22 cellular contexts compared by ENCODE assay signal in genomic region chr19:11856568-11857264, GRCh38. TPM values are rescaled to one million over a fixed set of nuclear protein-coding genes. Genes with fewer than 3 reads are reported as not detected.
DNase-seq lines count a peak whose midpoint lies in the region; ATAC-seq and TF ChIP-seq lines count a peak whose summit lies in the region.
"Had no signal": no experiment of that assay in that cellular context is flagged by ENCODE, and none has a peak within 500 bp of the region (broad histone marks: within the 10 kb centered on the region; RNA-seq: fewer than 3 reads in every experiment).

No MANE protein-coding gene starts in this region.

- no peaks in the 10 kb centered on the region for H3K27me3 Mint-ChIP-seq in Caco-2 (ENCODE audit: insufficient read depth, unreplicated experiment)
- H3K27me3 Mint-ChIP-seq: CD4-positive, CD25-positive, alpha-beta regulatory T cell had no signal

- no peak overlapping the region for H3K4me3 Mint-ChIP-seq in Caco-2 (ENCODE audit: unreplicated experiment)
- H3K4me3 Mint-ChIP-seq: CD4-positive, CD25-positive, alpha-beta regulatory T cell; GM23338 had no signal

- no peak for TF ChIP-seq POLR2A in transverse colon (IDR thresholded peaks at IDR 0.05)
- TF ChIP-seq POLR2A in GM18505 (IDR thresholded peaks at IDR 0.05; ENCODE audit: borderline replicate concordance, extremely low read depth, insufficient read depth, insufficient read length): no peak

- in situ Hi-C loops in transverse colon (cut with MboI; ENCODE audit: low pct_ligation_motif_present in 1 of 4, low pct_unique_long_range_greater_than_20kb in 1 of 4, low sequenced_read_pairs in 3 of 4): no loop called here

- no peak overlapping the region for H3K4me3 ChIP-seq in Caco-2 (ENCODE audit: low read depth, low read length)
- no peak overlapping the region for H3K4me3 ChIP-seq in mucosa of descending colon
- no peak overlapping the region for H3K4me3 ChIP-seq in transverse colon
- H3K4me3 ChIP-seq: A549, GM23338, HAP-1, SJSA1 had no signal

- POLR2A ChIA-PET in Caco-2 (lab: Charles Lee): interaction anchor here (0.5 kb wide), 1 partner anchor 433 kb away, joined by 13 read pairs; no protein-coding TSS in a partner anchor

- H3K4me1 Mint-ChIP-seq in Caco-2 (ENCODE audit: low read depth, unreplicated experiment): peaks cover 14% of the 10 kb centered on the region
- H3K4me1 Mint-ChIP-seq: GM23338 had no signal

- H3K4me1 ChIP-seq in Caco-2 (no peaks in the 10 kb centered on the region), mucosa of descending colon (ENCODE audit: low read depth) (peaks cover 13% of the 10 kb centered on the region), transverse colon (peaks cover 0 to 10% (median 4%) of the 10 kb centered on the region in 4 donors)
- H3K4me1 ChIP-seq: A549, HAP-1, SJSA1 had no signal

- H3K9me3 ChIP-seq in Caco-2 (no peaks in the 10 kb centered on the region), mucosa of descending colon (peaks cover 17% of the 10 kb centered on the region), transverse colon (peaks cover 0 to 7% of the 10 kb centered on the region in 2 donors)
- H3K9me3 ChIP-seq: A549, BE2C had no signal

- WGBS in transverse colon (ENCODE audit: low coverage in 1 of 2), 2 donors: 62 to 63% methylated on average over 7 to 12 of the region's 12 CpGs

- H3K27me3 ChIP-seq in Caco-2 (replicated peaks; ENCODE audit: control insufficient read depth, insufficient read depth, low read length): no peaks in the 10 kb centered on the region
- no peaks in the 10 kb centered on the region for H3K27me3 ChIP-seq in transverse colon
- H3K27me3 ChIP-seq: BE2C, Peyer's patch, SJSA1 had no signal

- DNase-seq in Caco-2 (peak; percentile 36 to 45), mucosa of descending colon (peak in 2 of 3 donors; percentile 34 to 41), transverse colon (peak; percentile 33), NCI-H1417 treated with DMSO at 0.1 percent for 48 hours (lab: John Stamatoyannopoulos, UW) (no peak), COLO668 (lab: John Stamatoyannopoulos, UW; ENCODE audit: unreplicated experiment) (no peak)
- DNase-seq: BE2C; CD4-positive, CD25-positive, alpha-beta regulatory T cell; KG1; NCI-H1092 treated with DMSO at 0.1 percent for 48 hours; NCI-H146; NCI-H2029; NCI-H2171; NCI-H345; NCI-H524 had no signal

- TF ChIP-seq CTCF in Caco-2 (IDR thresholded peaks at IDR 0.05; ENCODE audit: insufficient read depth in 1 of 2, low read depth in 1 of 2, low read length in 1 of 2, severe bottlenecking in 1 of 2, unreplicated experiment in 1 of 2): no peak
- no peak for TF ChIP-seq CTCF in mucosa of descending colon (IDR thresholded peaks at IDR 0.05)
- no peak for TF ChIP-seq CTCF in transverse colon (IDR thresholded peaks at IDR 0.05)

- BruUV-seq in Caco-2 (replicated peaks; lab: Mats Ljungman, UMichigan): no TSS peak

- H3K9me3 Mint-ChIP-seq in Caco-2 (ENCODE audit: unreplicated experiment): peaks cover 40% of the 10 kb centered on the region

- intact Hi-C loops in Caco-2 (cut with micrococcal nuclease; ENCODE audit: unreplicated experiment) (no loop called here), mucosa of descending colon (cut with DNase I, micrococcal nuclease) (no loop called here), transverse colon (cut with DNase I; ENCODE audit: low total_unique reads) (no loop called here)

- H3K36me3 ChIP-seq in Caco-2 (ENCODE audit: control insufficient read depth, insufficient read depth, low read length): no peaks in the 10 kb centered on the region
- no peaks in the 10 kb centered on the region for H3K36me3 ChIP-seq in mucosa of descending colon (ENCODE audit: low read depth)
- H3K36me3 ChIP-seq in transverse colon: no peaks in the 10 kb centered on the region
- H3K36me3 ChIP-seq: BE2C, HAP-1, SJSA1 had no signal

- ATAC-seq in esophagus mucosa (peak; percentile 63), mucosa of descending colon (peak; percentile 97), HG02763 (IDR thresholded peaks at IDR 0.05; ENCODE audit: unreplicated experiment) (no peak), GM18505 (IDR thresholded peaks at IDR 0.05; ENCODE audit: unreplicated experiment) (no peak)
- ATAC-seq: A549, GM23338 had no signal

- H3K27ac ChIP-seq in transverse colon: peak overlapping the region; percentile 48 to 72 (median 66)
- H3K27ac ChIP-seq: A549, SJSA1 had no signal

- peaks cover 7% of the 10 kb centered on the region for H3K36me3 Mint-ChIP-seq in Caco-2 (ENCODE audit: insufficient read depth, unreplicated experiment)

- no peak for TF ChIP-seq EP300 in transverse colon (IDR thresholded peaks at IDR 0.05; ENCODE audit: low read depth)

- H3K27ac Mint-ChIP-seq in Caco-2 (ENCODE audit: unreplicated experiment): no peak overlapping the region
- H3K27ac Mint-ChIP-seq: CD4-positive, CD25-positive, alpha-beta regulatory T cell; GM23338 had no signal

- CTCF ChIA-PET in Caco-2 (lab: Charles Lee): interaction anchor here (0.6 to 1.6 kb wide), 3 partner anchors 45 to 59 kb away, joined by 3 to 8 read pairs (median 6); partner anchors contain the start of gene ZNF491

RNA-seq across cellular contexts. Expression of gene ZNF439, which starts 8.2 kb away (rescaled TPM):
- 2.3 and 3.1 TPM in 2 replicates for total RNA-seq in Caco-2 (2022)
- 0.84 TPM for total RNA-seq in esophagus mucosa
- total RNA-seq in mucosa of descending colon: 10 to 100 TPM in 1 of 3 donors, 1 to 10 TPM in 2; 8.9 to 11.2 (median 9.6) TPM
- 10 to 100 TPM; 14.6 to 20.3 (median 16.0) TPM for total RNA-seq in transverse colon

RNA-seq across cellular contexts. Expression of gene ZNF69, which starts 30.9 kb away (rescaled TPM):
- 6.4 and 7.5 TPM in 2 replicates for total RNA-seq in Caco-2 (2022)
- total RNA-seq in esophagus mucosa: 0.64 TPM
- total RNA-seq in mucosa of descending colon: 10 to 100 TPM; 15.7 to 30.5 (median 23.4) TPM
- total RNA-seq in transverse colon: 10 to 100 TPM; 27.4 to 42.6 (median 29.9) TPM

RNA-seq across cellular contexts. Expression of gene ZNF440, which starts 42.6 kb away (rescaled TPM):
- total RNA-seq in Caco-2 (2022) (12.5 and 13.4 TPM in 2 replicates), esophagus mucosa (15.4 TPM), mucosa of descending colon (10 to 100 TPM; 31.9 to 36.9 (median 36.4) TPM), transverse colon (10 to 100 TPM; 44.1 to 51.3 (median 48.2) TPM)

RNA-seq across cellular contexts. Expression of gene ZNF491, which starts 58.4 kb away (rescaled TPM):
- total RNA-seq in Caco-2 (2022) (0.20 and 0.56 TPM in 2 replicates), esophagus mucosa (0.20 TPM), mucosa of descending colon (1 to 10 TPM; 1.9 to 4.3 (median 2.8) TPM), transverse colon (1 to 10 TPM in 2 of 4 donors, under 1 TPM in 1, not detected in 1; 0.75 to 3.1 (median 2.4) TPM)

Comparison
In these comparisons a context has a peak if more than half of its experiments do, and no peak if none do; other contexts are left out.
1. DNase-seq: peak in Caco-2 (2 of 2), mucosa of descending colon (2 of 3) and transverse colon (single experiment); none in NCI-H1417 treated with DMSO at 0.1 percent for 48 hours (single experiment) and COLO668 (single experiment).
2. ATAC-seq: peak in esophagus mucosa (single experiment) and mucosa of descending colon (single experiment); none in HG02763 (single experiment) and GM18505 (single experiment).